1 cellular context compared by ENCODE assay signal in genomic region chr10:123494409-123494808, GRCh38.
TF ChIP-seq lines count a peak whose summit lies in the region.

No MANE protein-coding gene starts in this region.

TF ChIP-seq in GM12878, 131 proteins besides CTCF, POLR2A, EP300 and RAD21 (continued from another document):
- no peak for TF ChIP-seq USF1 (IDR thresholded peaks at IDR 0.05; ENCODE audit: borderline replicate concordance, extremely low read length, insufficient read depth, low read depth, low read length)
- no peak for TF ChIP-seq CBX5 (IDR thresholded peaks at IDR 0.05; ENCODE audit: low read depth)
- TF ChIP-seq KAT2A (conservative IDR thresholded peaks at IDR 0.05; ENCODE audit: control insufficient read depth, low read depth, low read length), result no peak
